1 cellular context compared by ENCODE assay signal in the genomic region with DNA sequence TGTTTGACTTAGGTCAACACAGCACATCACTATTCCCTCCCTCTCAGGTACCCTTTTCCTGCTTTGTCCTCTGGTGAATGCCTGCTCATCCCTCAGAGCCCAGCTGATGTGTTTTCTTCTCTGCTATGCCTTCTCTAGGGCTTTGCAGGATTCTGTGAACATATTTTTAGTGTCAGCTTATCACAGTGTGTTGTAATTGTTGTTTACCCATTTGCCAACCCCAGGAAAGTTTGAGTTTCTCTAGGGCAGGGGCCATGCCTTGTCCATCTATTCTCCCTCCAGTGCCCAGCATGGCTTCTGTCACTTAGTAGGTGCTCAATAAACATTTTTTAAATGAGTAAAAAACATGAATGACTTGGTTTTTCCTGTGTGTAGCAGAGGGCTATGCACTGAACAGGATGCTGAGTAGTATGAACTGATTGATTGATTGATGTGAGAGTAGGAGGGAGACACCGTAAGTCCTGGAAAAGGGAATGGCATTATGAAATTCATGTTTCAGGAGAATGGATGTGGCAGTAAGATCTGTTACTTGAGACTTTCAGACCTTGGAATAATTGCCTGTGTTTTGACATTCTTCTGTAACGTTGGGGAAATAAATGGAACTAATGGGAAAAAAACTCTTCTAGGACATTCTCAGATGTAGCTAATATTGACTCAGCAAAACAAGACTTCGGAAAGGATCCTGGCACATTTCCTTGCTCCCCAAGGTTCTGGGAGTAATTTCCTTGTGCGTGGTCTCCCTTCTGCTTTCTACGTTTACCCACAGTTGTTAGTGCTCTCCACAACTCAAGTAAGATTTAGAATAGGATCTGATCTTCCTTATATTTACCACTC.
TF ChIP-seq lines count a peak whose summit lies in the region.

No MANE protein-coding gene starts in this region.

TF ChIP-seq in K562, 482 proteins besides CTCF, POLR2A, EP300 and RAD21 (continued from another document):
- TF ChIP-seq, protein P1, sequence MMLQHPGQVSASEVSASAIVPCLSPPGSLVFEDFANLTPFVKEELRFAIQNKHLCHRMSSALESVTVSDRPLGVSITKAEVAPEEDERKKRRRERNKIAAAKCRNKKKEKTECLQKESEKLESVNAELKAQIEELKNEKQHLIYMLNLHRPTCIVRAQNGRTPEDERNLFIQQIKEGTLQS (IDR thresholded peaks at IDR 0.05), result no peak
- TF ChIP-seq, protein P1 (CRISPR knock-in tag; conservative IDR thresholded peaks at IDR 0.05), result no peak
- TF ChIP-seq, protein P2, sequence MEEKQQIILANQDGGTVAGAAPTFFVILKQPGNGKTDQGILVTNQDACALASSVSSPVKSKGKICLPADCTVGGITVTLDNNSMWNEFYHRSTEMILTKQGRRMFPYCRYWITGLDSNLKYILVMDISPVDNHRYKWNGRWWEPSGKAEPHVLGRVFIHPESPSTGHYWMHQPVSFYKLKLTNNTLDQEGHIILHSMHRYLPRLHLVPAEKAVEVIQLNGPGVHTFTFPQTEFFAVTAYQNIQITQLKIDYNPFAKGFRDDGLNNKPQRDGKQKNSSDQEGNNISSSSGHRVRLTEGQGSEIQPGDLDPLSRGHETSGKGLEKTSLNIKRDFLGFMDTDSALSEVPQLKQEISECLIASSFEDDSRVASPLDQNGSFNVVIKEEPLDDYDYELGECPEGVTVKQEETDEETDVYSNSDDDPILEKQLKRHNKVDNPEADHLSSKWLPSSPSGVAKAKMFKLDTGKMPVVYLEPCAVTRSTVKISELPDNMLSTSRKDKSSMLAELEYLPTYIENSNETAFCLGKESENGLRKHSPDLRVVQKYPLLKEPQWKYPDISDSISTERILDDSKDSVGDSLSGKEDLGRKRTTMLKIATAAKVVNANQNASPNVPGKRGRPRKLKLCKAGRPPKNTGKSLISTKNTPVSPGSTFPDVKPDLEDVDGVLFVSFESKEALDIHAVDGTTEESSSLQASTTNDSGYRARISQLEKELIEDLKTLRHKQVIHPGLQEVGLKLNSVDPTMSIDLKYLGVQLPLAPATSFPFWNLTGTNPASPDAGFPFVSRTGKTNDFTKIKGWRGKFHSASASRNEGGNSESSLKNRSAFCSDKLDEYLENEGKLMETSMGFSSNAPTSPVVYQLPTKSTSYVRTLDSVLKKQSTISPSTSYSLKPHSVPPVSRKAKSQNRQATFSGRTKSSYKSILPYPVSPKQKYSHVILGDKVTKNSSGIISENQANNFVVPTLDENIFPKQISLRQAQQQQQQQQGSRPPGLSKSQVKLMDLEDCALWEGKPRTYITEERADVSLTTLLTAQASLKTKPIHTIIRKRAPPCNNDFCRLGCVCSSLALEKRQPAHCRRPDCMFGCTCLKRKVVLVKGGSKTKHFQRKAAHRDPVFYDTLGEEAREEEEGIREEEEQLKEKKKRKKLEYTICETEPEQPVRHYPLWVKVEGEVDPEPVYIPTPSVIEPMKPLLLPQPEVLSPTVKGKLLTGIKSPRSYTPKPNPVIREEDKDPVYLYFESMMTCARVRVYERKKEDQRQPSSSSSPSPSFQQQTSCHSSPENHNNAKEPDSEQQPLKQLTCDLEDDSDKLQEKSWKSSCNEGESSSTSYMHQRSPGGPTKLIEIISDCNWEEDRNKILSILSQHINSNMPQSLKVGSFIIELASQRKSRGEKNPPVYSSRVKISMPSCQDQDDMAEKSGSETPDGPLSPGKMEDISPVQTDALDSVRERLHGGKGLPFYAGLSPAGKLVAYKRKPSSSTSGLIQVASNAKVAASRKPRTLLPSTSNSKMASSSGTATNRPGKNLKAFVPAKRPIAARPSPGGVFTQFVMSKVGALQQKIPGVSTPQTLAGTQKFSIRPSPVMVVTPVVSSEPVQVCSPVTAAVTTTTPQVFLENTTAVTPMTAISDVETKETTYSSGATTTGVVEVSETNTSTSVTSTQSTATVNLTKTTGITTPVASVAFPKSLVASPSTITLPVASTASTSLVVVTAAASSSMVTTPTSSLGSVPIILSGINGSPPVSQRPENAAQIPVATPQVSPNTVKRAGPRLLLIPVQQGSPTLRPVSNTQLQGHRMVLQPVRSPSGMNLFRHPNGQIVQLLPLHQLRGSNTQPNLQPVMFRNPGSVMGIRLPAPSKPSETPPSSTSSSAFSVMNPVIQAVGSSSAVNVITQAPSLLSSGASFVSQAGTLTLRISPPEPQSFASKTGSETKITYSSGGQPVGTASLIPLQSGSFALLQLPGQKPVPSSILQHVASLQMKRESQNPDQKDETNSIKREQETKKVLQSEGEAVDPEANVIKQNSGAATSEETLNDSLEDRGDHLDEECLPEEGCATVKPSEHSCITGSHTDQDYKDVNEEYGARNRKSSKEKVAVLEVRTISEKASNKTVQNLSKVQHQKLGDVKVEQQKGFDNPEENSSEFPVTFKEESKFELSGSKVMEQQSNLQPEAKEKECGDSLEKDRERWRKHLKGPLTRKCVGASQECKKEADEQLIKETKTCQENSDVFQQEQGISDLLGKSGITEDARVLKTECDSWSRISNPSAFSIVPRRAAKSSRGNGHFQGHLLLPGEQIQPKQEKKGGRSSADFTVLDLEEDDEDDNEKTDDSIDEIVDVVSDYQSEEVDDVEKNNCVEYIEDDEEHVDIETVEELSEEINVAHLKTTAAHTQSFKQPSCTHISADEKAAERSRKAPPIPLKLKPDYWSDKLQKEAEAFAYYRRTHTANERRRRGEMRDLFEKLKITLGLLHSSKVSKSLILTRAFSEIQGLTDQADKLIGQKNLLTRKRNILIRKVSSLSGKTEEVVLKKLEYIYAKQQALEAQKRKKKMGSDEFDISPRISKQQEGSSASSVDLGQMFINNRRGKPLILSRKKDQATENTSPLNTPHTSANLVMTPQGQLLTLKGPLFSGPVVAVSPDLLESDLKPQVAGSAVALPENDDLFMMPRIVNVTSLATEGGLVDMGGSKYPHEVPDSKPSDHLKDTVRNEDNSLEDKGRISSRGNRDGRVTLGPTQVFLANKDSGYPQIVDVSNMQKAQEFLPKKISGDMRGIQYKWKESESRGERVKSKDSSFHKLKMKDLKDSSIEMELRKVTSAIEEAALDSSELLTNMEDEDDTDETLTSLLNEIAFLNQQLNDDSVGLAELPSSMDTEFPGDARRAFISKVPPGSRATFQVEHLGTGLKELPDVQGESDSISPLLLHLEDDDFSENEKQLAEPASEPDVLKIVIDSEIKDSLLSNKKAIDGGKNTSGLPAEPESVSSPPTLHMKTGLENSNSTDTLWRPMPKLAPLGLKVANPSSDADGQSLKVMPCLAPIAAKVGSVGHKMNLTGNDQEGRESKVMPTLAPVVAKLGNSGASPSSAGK (IDR thresholded peaks at IDR 0.05), result no peak
- TF ChIP-seq HDAC6 (IDR thresholded peaks at IDR 0.05; ENCODE audit: low read depth, low read length) (no peak), SLC30A9 (CRISPR knock-in tag; IDR thresholded peaks at IDR 0.05) (no peak), ZNF316 (IDR thresholded peaks at IDR 0.05) (peak; percentile 34; the same call in 1 of the 2 replicates), MEIS2 (IDR thresholded peaks at IDR 0.05; ENCODE audit: partially characterized antibody) (peak; percentile 21), LEF1 (IDR thresholded peaks at IDR 0.05) (no peak)
- TF ChIP-seq, protein P3, sequence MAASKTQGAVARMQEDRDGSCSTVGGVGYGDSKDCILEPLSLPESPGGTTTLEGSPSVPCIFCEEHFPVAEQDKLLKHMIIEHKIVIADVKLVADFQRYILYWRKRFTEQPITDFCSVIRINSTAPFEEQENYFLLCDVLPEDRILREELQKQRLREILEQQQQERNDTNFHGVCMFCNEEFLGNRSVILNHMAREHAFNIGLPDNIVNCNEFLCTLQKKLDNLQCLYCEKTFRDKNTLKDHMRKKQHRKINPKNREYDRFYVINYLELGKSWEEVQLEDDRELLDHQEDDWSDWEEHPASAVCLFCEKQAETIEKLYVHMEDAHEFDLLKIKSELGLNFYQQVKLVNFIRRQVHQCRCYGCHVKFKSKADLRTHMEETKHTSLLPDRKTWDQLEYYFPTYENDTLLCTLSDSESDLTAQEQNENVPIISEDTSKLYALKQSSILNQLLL (CRISPR knock-in tag; IDR thresholded peaks at IDR 0.05; ENCODE audit: borderline replicate concordance), result no peak
- TF ChIP-seq, protein P4, sequence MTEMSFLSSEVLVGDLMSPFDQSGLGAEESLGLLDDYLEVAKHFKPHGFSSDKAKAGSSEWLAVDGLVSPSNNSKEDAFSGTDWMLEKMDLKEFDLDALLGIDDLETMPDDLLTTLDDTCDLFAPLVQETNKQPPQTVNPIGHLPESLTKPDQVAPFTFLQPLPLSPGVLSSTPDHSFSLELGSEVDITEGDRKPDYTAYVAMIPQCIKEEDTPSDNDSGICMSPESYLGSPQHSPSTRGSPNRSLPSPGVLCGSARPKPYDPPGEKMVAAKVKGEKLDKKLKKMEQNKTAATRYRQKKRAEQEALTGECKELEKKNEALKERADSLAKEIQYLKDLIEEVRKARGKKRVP (CRISPR knock-in tag; IDR thresholded peaks at IDR 0.05), result no peak
